Comparison of ENCODE assay signal across 7 cellular contexts in genomic region chr1:84442256-84442655, GRCh38. TPM values are rescaled to one million over a fixed set of nuclear protein-coding genes. Genes with fewer than 3 reads are reported as not detected.
A peak's percentile ranks its signal among the peaks of the same experiment; 100 is the strongest.
DNase-seq lines count a peak whose midpoint lies in the region; ATAC-seq, FAIRE-seq and TF ChIP-seq lines count a peak whose summit lies in the region.

No MANE protein-coding gene starts in this region.

- peak overlapping the region; percentile 72 for H3K27ac Mint-ChIP-seq in dendritic cell treated with granulocyte-macrophage colony-stimulating factor and Interleukin-4, amounts not matched to agents 40 ng/mL and 50 ng/mL, for 4 days
- H3K27ac Mint-ChIP-seq in activated T-helper 2 cell treated with anti-CD3 and anti-CD28 coated beads, Interferon-gamma antibody, Interleukin-2, Interleukin-4, amounts not matched to agents 10 μg/mL and 5 μg/mL and 100 μg/mL, durations not matched to agents 14 hours and 24 hours and 36 hours, result no peak overlapping the region

- H3K4me3 Mint-ChIP-seq in dendritic cell treated with granulocyte-macrophage colony-stimulating factor and Interleukin-4, amounts not matched to agents 40 ng/mL and 50 ng/mL, for 4 days, result no peak overlapping the region
- H3K4me3 Mint-ChIP-seq in activated T-helper 2 cell treated with anti-CD3 and anti-CD28 coated beads, Interferon-gamma antibody, Interleukin-2, Interleukin-4, amounts not matched to agents 10 μg/mL and 5 μg/mL and 100 μg/mL, durations not matched to agents 14 hours and 24 hours and 36 hours (ENCODE audit: low read depth), result no peak overlapping the region

- H3K36me3 ChIP-seq in mucosa of descending colon (ENCODE audit: low read depth), result no peaks in the 10 kb centered on the region

- H3K9me3 ChIP-seq in mucosa of descending colon, result no peaks in the 10 kb centered on the region

- peaks cover 14% of the 10 kb centered on the region for H3K9me3 Mint-ChIP-seq in dendritic cell treated with granulocyte-macrophage colony-stimulating factor and Interleukin-4, amounts not matched to agents 40 ng/mL and 50 ng/mL, for 4 days
- peaks cover 9% of the 10 kb centered on the region for H3K9me3 Mint-ChIP-seq in activated T-helper 2 cell treated with anti-CD3 and anti-CD28 coated beads, Interferon-gamma antibody, Interleukin-2, Interleukin-4, amounts not matched to agents 10 μg/mL and 5 μg/mL and 100 μg/mL, durations not matched to agents 14 hours and 24 hours and 36 hours

- ATAC-seq in GM19463 (IDR thresholded peaks at IDR 0.05; ENCODE audit: unreplicated experiment) (peak; percentile 93), HG03460 (IDR thresholded peaks at IDR 0.05; ENCODE audit: unreplicated experiment) (peak; percentile 94), mucosa of descending colon (peak; percentile 95)

- H3K4me1 Mint-ChIP-seq in dendritic cell treated with granulocyte-macrophage colony-stimulating factor and Interleukin-4, amounts not matched to agents 40 ng/mL and 50 ng/mL, for 4 days (ENCODE audit: low read depth), result peaks cover 15% of the 10 kb centered on the region
- peaks cover 7% of the 10 kb centered on the region for H3K4me1 Mint-ChIP-seq in activated T-helper 2 cell treated with anti-CD3 and anti-CD28 coated beads, Interferon-gamma antibody, Interleukin-2, Interleukin-4, amounts not matched to agents 10 μg/mL and 5 μg/mL and 100 μg/mL, durations not matched to agents 14 hours and 24 hours and 36 hours (ENCODE audit: low read depth)

- DNase-seq in GF-D8 (lab: John Stamatoyannopoulos, UW), result peak; percentile 72
- DNase-seq in RCC 7860 (ENCODE audit: low spot score), result peak; percentile 75
- DNase-seq in mucosa of descending colon, result peak in 1 of 3 donors; percentile 38
- DNase-seq in activated T-helper 2 cell treated with anti-CD3 and anti-CD28 coated beads, Interferon-gamma antibody, Interleukin-2, Interleukin-4, amounts not matched to agents 10 μg/mL and 5 μg/mL and 100 μg/mL, durations not matched to agents 14 hours and 24 hours and 36 hours (ENCODE audit: low spot score), result no peak

- H3K36me3 Mint-ChIP-seq in dendritic cell treated with granulocyte-macrophage colony-stimulating factor and Interleukin-4, amounts not matched to agents 40 ng/mL and 50 ng/mL, for 4 days (ENCODE audit: low read depth), result no peaks in the 10 kb centered on the region
- H3K36me3 Mint-ChIP-seq in activated T-helper 2 cell treated with anti-CD3 and anti-CD28 coated beads, Interferon-gamma antibody, Interleukin-2, Interleukin-4, amounts not matched to agents 10 μg/mL and 5 μg/mL and 100 μg/mL, durations not matched to agents 14 hours and 24 hours and 36 hours (ENCODE audit: low read depth), result peaks cover 4% of the 10 kb centered on the region

- no peaks in the 10 kb centered on the region for H3K27me3 Mint-ChIP-seq in dendritic cell treated with granulocyte-macrophage colony-stimulating factor and Interleukin-4, amounts not matched to agents 40 ng/mL and 50 ng/mL, for 4 days
- H3K27me3 Mint-ChIP-seq in activated T-helper 2 cell treated with anti-CD3 and anti-CD28 coated beads, Interferon-gamma antibody, Interleukin-2, Interleukin-4, amounts not matched to agents 10 μg/mL and 5 μg/mL and 100 μg/mL, durations not matched to agents 14 hours and 24 hours and 36 hours (ENCODE audit: low read depth), result peaks cover 12% of the 10 kb centered on the region

- intact Hi-C loops in dendritic cell treated with granulocyte-macrophage colony-stimulating factor and Interleukin-4, amounts not matched to agents 40 ng/mL and 50 ng/mL, for 4 days (cut with micrococcal nuclease), result loop anchor here (1.0 to 2.0 kb wide), 4 partner anchors 37 to 311 kb away; partner anchors contain the start of gene RPF1
- intact Hi-C loops in mucosa of descending colon (cut with DNase I, micrococcal nuclease), result loop anchor here in 1 of 2 donors (10.0 kb wide), 1 partner anchor 163 kb away; no protein-coding TSS in a partner anchor
- intact Hi-C loops in activated T-helper 2 cell treated with anti-CD3 and anti-CD28 coated beads, Interferon-gamma antibody, Interleukin-2, Interleukin-4, amounts not matched to agents 10 μg/mL and 5 μg/mL and 100 μg/mL, durations not matched to agents 14 hours and 24 hours and 36 hours (cut with micrococcal nuclease), result loop anchor here (1.0 to 2.0 kb wide), 8 partner anchors 37 to 330 kb away; partner anchors contain the start of genes CTBS, GNG5, RPF1 and SPATA1

- H3K4me3 ChIP-seq in mucosa of descending colon, result no peak overlapping the region

- FAIRE-seq in RCC 7860 (lab: Jason Lieb, UNC), result peak; percentile 86

- TF ChIP-seq CTCF in mucosa of descending colon (IDR thresholded peaks at IDR 0.05), result no peak

- no peaks in the 10 kb centered on the region for H3K4me1 ChIP-seq in mucosa of descending colon (ENCODE audit: low read depth)

RNA-seq across cellular contexts. Expression of gene RPF1, which starts 36.8 kb away (rescaled TPM):
- 10 to 100 TPM; 24.3 to 28.8 (median 25.8) TPM for total RNA-seq in mucosa of descending colon
- 58.9 and 62.7 TPM in 2 replicates for total RNA-seq in activated T-helper 2 cell treated with anti-CD3 and anti-CD28 coated beads, Interferon-gamma antibody, Interleukin-2, Interleukin-4, amounts not matched to agents 10 μg/mL and 5 μg/mL and 100 μg/mL, durations not matched to agents 14 hours and 24 hours and 36 hours

RNA-seq across cellular contexts. Expression of gene DNASE2B, which starts 44.0 kb away (rescaled TPM):
- total RNA-seq in mucosa of descending colon, result 1 to 10 TPM in 1 of 3 donors, under 1 TPM in 1, not detected in 1; 0.87 to 1.0 TPM
- not detected in 2 replicates for total RNA-seq in activated T-helper 2 cell treated with anti-CD3 and anti-CD28 coated beads, Interferon-gamma antibody, Interleukin-2, Interleukin-4, amounts not matched to agents 10 μg/mL and 5 μg/mL and 100 μg/mL, durations not matched to agents 14 hours and 24 hours and 36 hours
